Comparison of ENCODE assay signal across 26 cellular contexts in genomic region chr3:69313251-69313650, GRCh38.
"Had no signal": no experiment of that assay in that cellular context is flagged by ENCODE, and none has a peak within 500 bp of the region (broad histone marks: within the 10 kb centered on the region; RNA-seq: fewer than 3 reads in every experiment).

No MANE protein-coding gene starts in this region.

- H3K9me3 Mint-ChIP-seq: central memory CD8-positive, alpha-beta T cell; natural killer cell; stimulated activated memory B cell treated with anti-CD40 and anti-IgM and Interleukin-4, amounts not matched to agents 10 μg/mL and 1 μg/mL and 100 μg/mL, for 72 hours had no signal

- H3K4me1 ChIP-seq: esophagus muscularis mucosa, psoas muscle, sigmoid colon, spleen, upper lobe of right lung, uterus had no signal

- H3K27me3 ChIP-seq: esophagus muscularis mucosa, ovary, sigmoid colon, spleen, tibial nerve, upper lobe of right lung, uterus had no signal

- H3K36me3 Mint-ChIP-seq: natural killer cell; stimulated activated memory B cell treated with anti-CD40 and anti-IgM and Interleukin-4, amounts not matched to agents 10 μg/mL and 1 μg/mL and 100 μg/mL, for 72 hours had no signal

- H3K4me1 Mint-ChIP-seq: central memory CD8-positive, alpha-beta T cell; immature natural killer cell; stimulated activated memory B cell treated with anti-CD40 and anti-IgM and Interleukin-4, amounts not matched to agents 10 μg/mL and 1 μg/mL and 100 μg/mL, for 72 hours had no signal

- H3K9me3 ChIP-seq: esophagus muscularis mucosa, ovary, psoas muscle, sigmoid colon, spleen, thoracic aorta, tibial nerve, upper lobe of right lung, uterus had no signal

- DNase-seq: effector CD4-positive, alpha-beta T cell; hypothalamus; immature natural killer cell; islet precursor cell; mammary epithelial cell; mesendoderm; midbrain; natural killer cell; occipital lobe; ovary; posterior cingulate gyrus; psoas muscle; right cardiac atrium; sigmoid colon; spleen; stimulated activated CD4-positive, alpha-beta T cell treated with anti-CD3 and anti-CD28 coated beads, Interleukin-4, amount 100 ng/mL, for 4 hours; stimulated activated naive CD8-positive, alpha-beta T cell treated with anti-CD3 and anti-CD28 coated beads, Interleukin-15, Interleukin-2, amounts not matched to agents 100 U/mL and 50 U/mL, for 24 hours; upper lobe of right lung; uterus had no signal

- H3K4me3 Mint-ChIP-seq: central memory CD8-positive, alpha-beta T cell; immature natural killer cell; natural killer cell; stimulated activated memory B cell treated with anti-CD40 and anti-IgM and Interleukin-4, amounts not matched to agents 10 μg/mL and 1 μg/mL and 100 μg/mL, for 72 hours had no signal

- H3K36me3 ChIP-seq: esophagus muscularis mucosa, ovary, sigmoid colon, thoracic aorta, tibial nerve, uterus had no signal

- H3K27me3 Mint-ChIP-seq: central memory CD8-positive, alpha-beta T cell; stimulated activated memory B cell treated with anti-CD40 and anti-IgM and Interleukin-4, amounts not matched to agents 10 μg/mL and 1 μg/mL and 100 μg/mL, for 72 hours had no signal

- H3K4me3 ChIP-seq: coronary artery, esophagus muscularis mucosa, ovary, psoas muscle, sigmoid colon, spleen, thoracic aorta, tibial nerve, upper lobe of right lung, uterus had no signal

- H3K27ac ChIP-seq: coronary artery, esophagus muscularis mucosa, ovary, psoas muscle, sigmoid colon, spleen, thoracic aorta, upper lobe of right lung, uterus had no signal

- H3K27ac Mint-ChIP-seq: immature natural killer cell; natural killer cell; stimulated activated memory B cell treated with anti-CD40 and anti-IgM and Interleukin-4, amounts not matched to agents 10 μg/mL and 1 μg/mL and 100 μg/mL, for 72 hours had no signal

- ATAC-seq: left lobe of liver; natural killer cell; psoas muscle; right cardiac atrium; stimulated activated memory B cell treated with anti-CD40 and anti-IgM and Interleukin-4, amounts not matched to agents 10 μg/mL and 1 μg/mL and 100 μg/mL, for 72 hours; stimulated activated naive CD8-positive, alpha-beta T cell treated with anti-CD3 and anti-CD28 coated beads, Interleukin-15, Interleukin-2, amounts not matched to agents 100 U/mL and 50 U/mL, for 24 hours; upper lobe of right lung had no signal
